Comparison of ENCODE assay signal across 8 cellular contexts in genomic region chr1:109485001-109485400, GRCh38. TPM values are rescaled to one million over a fixed set of nuclear protein-coding genes. Genes with fewer than 3 reads are reported as not detected.
DNase-seq lines count a peak whose midpoint lies in the region; ATAC-seq and TF ChIP-seq lines count a peak whose summit lies in the region.

No MANE protein-coding gene starts in this region.

- H3K27ac Mint-ChIP-seq in CD4-positive, alpha-beta T cell, result peak overlapping the region; percentile 87
- peak overlapping the region; percentile 93 for H3K27ac Mint-ChIP-seq in activated naive CD8-positive, alpha-beta T cell treated with anti-CD3 and anti-CD28 coated beads, Interleukin-2, amount 10 ng/mL, durations not matched to agents 7 days and 5 days
- H3K27ac Mint-ChIP-seq in mesothelial cell of epicardium, result peak overlapping the region; percentile 91

- ATAC-seq in CD4-positive, alpha-beta T cell (ENCODE audit: poor library complexity), result no peak
- no peak for ATAC-seq in activated naive CD8-positive, alpha-beta T cell treated with anti-CD3 and anti-CD28 coated beads, Interleukin-2, amount 10 ng/mL, durations not matched to agents 7 days and 5 days (ENCODE audit: low read depth)
- ATAC-seq in HG03354 (IDR thresholded peaks at IDR 0.05; ENCODE audit: poor library complexity, severe bottlenecking, unreplicated experiment), result no peak

- POLR2A ChIA-PET in CD4-positive, alpha-beta T cell (lab: Charles Lee), result interaction anchor here (0.6 to 4.7 kb wide), 7 partner anchors 10 to 385 kb away, joined by 3 to 76 read pairs (median 21); partner anchors contain the start of genes CYB561D1, GNAI3 and PSMA5
- POLR2A ChIA-PET in activated naive CD8-positive, alpha-beta T cell treated with anti-CD3 and anti-CD28 coated beads, Interleukin-2, amount 10 ng/mL, durations not matched to agents 7 days and 5 days (lab: Charles Lee), result interaction anchor here (1.7 to 3.0 kb wide), 4 partner anchors 9 to 55 kb away, joined by 5 to 20 read pairs (median 9); partner anchors contain the start of genes CYB561D1 and GPR61

- H3K4me3 ChIP-seq in HUES48 (ENCODE audit: low read depth, low read length), result peak overlapping the region; percentile 94

- peaks cover 31% of the 10 kb centered on the region; the same call in 1 of the 2 replicates for H3K36me3 ChIP-seq in HUES48 (ENCODE audit: control insufficient read depth, insufficient read depth, low read length)

- peaks cover 39% of the 10 kb centered on the region for H3K4me1 Mint-ChIP-seq in CD4-positive, alpha-beta T cell (ENCODE audit: low read depth)
- peaks cover 25% of the 10 kb centered on the region for H3K4me1 Mint-ChIP-seq in activated naive CD8-positive, alpha-beta T cell treated with anti-CD3 and anti-CD28 coated beads, Interleukin-2, amount 10 ng/mL, durations not matched to agents 7 days and 5 days
- peaks cover 21% of the 10 kb centered on the region for H3K4me1 Mint-ChIP-seq in mesothelial cell of epicardium

- no peak overlapping the region for H3K27ac ChIP-seq in CD4-positive, alpha-beta T cell (ENCODE audit: low read depth, low read length)
- peak overlapping the region; percentile 96 for H3K27ac ChIP-seq in HUES48 (ENCODE audit: low read depth, low read length)

- no peaks in the 10 kb centered on the region for H3K9me3 Mint-ChIP-seq in CD4-positive, alpha-beta T cell
- no peaks in the 10 kb centered on the region for H3K9me3 Mint-ChIP-seq in activated naive CD8-positive, alpha-beta T cell treated with anti-CD3 and anti-CD28 coated beads, Interleukin-2, amount 10 ng/mL, durations not matched to agents 7 days and 5 days
- H3K9me3 Mint-ChIP-seq in mesothelial cell of epicardium, result no peaks in the 10 kb centered on the region

- DNase-seq in CD4-positive, alpha-beta T cell, result no peak
- no peak for DNase-seq in activated naive CD8-positive, alpha-beta T cell treated with anti-CD3 and anti-CD28 coated beads, Interleukin-2, amount 10 ng/mL, durations not matched to agents 7 days and 5 days
- no peak for DNase-seq in mesothelial cell of epicardium (ENCODE audit: low spot score in 2 of 2, unreplicated experiment in 2 of 2)
- no peak for DNase-seq in stimulated activated CD4-positive, alpha-beta T cell treated with anti-CD3 and anti-CD28 coated beads, Interleukin-15, amount 100 ng/mL, for 24 hours
- DNase-seq in stimulated activated CD4-positive, alpha-beta T cell treated with anti-CD3 and anti-CD28 coated beads, Interleukin-12 subunit alpha, Interleukin-12 subunit beta, amount 100 ng/mL, for 4 hours, result no peak
- no peak for DNase-seq in NCI-H2227 treated with DMSO at 0.1 percent for 48 hours (lab: John Stamatoyannopoulos, UW)

- H3K36me3 Mint-ChIP-seq in CD4-positive, alpha-beta T cell (ENCODE audit: low read depth), result peaks cover 24% of the 10 kb centered on the region
- peaks cover 7% of the 10 kb centered on the region for H3K36me3 Mint-ChIP-seq in activated naive CD8-positive, alpha-beta T cell treated with anti-CD3 and anti-CD28 coated beads, Interleukin-2, amount 10 ng/mL, durations not matched to agents 7 days and 5 days
- peaks cover 2% of the 10 kb centered on the region for H3K36me3 Mint-ChIP-seq in mesothelial cell of epicardium

- H3K4me1 ChIP-seq in HUES48 (ENCODE audit: control insufficient read depth, insufficient read depth, low read length), result peaks cover 9% of the 10 kb centered on the region; the same call in 1 of the 2 replicates

- intact Hi-C loops in CD4-positive, alpha-beta T cell (cut with DNase I, micrococcal nuclease), result loop anchor here in 1 of 2 experiments (10.0 kb wide), 1 partner anchor 370 kb away; the partner anchor contains the start of gene ELAPOR1

- H3K9me3 ChIP-seq in CD4-positive, alpha-beta T cell (ENCODE audit: control insufficient read depth, low read length), result no peaks in the 10 kb centered on the region
- no peaks in the 10 kb centered on the region for H3K9me3 ChIP-seq in HUES48 (ENCODE audit: control insufficient read depth, insufficient read depth, low read length)

- H3K4me3 Mint-ChIP-seq in CD4-positive, alpha-beta T cell, result peak overlapping the region; percentile 93
- peak overlapping the region; percentile 96 for H3K4me3 Mint-ChIP-seq in activated naive CD8-positive, alpha-beta T cell treated with anti-CD3 and anti-CD28 coated beads, Interleukin-2, amount 10 ng/mL, durations not matched to agents 7 days and 5 days
- H3K4me3 Mint-ChIP-seq in mesothelial cell of epicardium, result peak overlapping the region; percentile 87

- H3K27me3 ChIP-seq in CD4-positive, alpha-beta T cell (ENCODE audit: control insufficient read depth, insufficient read depth, low read length), result no peaks in the 10 kb centered on the region
- H3K27me3 ChIP-seq in HUES48 (ENCODE audit: control insufficient read depth, insufficient read depth, low read length), result no peaks in the 10 kb centered on the region

- H3K27me3 Mint-ChIP-seq in CD4-positive, alpha-beta T cell, result no peaks in the 10 kb centered on the region
- H3K27me3 Mint-ChIP-seq in activated naive CD8-positive, alpha-beta T cell treated with anti-CD3 and anti-CD28 coated beads, Interleukin-2, amount 10 ng/mL, durations not matched to agents 7 days and 5 days, result peaks cover 12% of the 10 kb centered on the region
- H3K27me3 Mint-ChIP-seq in mesothelial cell of epicardium (ENCODE audit: low read depth), result peaks cover 24% of the 10 kb centered on the region

- TF ChIP-seq CTCF in CD4-positive, alpha-beta T cell (IDR thresholded peaks at IDR 0.05), result no peak
- no peak for TF ChIP-seq CTCF in mesothelial cell of epicardium (IDR thresholded peaks at IDR 0.05; ENCODE audit: unreplicated experiment)

- H3K9ac ChIP-seq in HUES48 (ENCODE audit: low read depth, low read length), result 0 out of 2 replicates have a peak overlapping the region, but pooled peaks have one; percentile 95

- CTCF ChIA-PET in CD4-positive, alpha-beta T cell (lab: Charles Lee), result interaction anchor here (3.1 to 4.3 kb wide), 2 partner anchors 8 to 47 kb away, joined by 20 to 30 read pairs; partner anchors contain the start of gene CYB561D1

RNA-seq across cellular contexts. Expression of gene ATXN7L2, which starts 1.3 kb away (rescaled TPM):
- total RNA-seq in CD4-positive, alpha-beta T cell, result 10 to 100 TPM; 11.8 to 13.1 TPM
- 10 to 100 TPM; 10.4 to 12.4 TPM for total RNA-seq in activated naive CD8-positive, alpha-beta T cell treated with anti-CD3 and anti-CD28 coated beads, Interleukin-2, amount 10 ng/mL, durations not matched to agents 7 days and 5 days
- total RNA-seq in mesothelial cell of epicardium, result 13.8 to 14.9 TPM (median 13.8 TPM) in 3 replicates

RNA-seq across cellular contexts. Expression of gene CYB561D1, which starts 8.9 kb away (rescaled TPM):
- total RNA-seq in CD4-positive, alpha-beta T cell, result 10 to 100 TPM; 12.0 to 15.0 TPM
- 10 to 100 TPM; 24.3 to 25.1 TPM for total RNA-seq in activated naive CD8-positive, alpha-beta T cell treated with anti-CD3 and anti-CD28 coated beads, Interleukin-2, amount 10 ng/mL, durations not matched to agents 7 days and 5 days
- 9.5 to 11.7 TPM (median 10.6 TPM) in 3 replicates for total RNA-seq in mesothelial cell of epicardium

RNA-seq across cellular contexts. Expression of gene SYPL2, which starts 18.7 kb away (rescaled TPM):
- not detected for total RNA-seq in CD4-positive, alpha-beta T cell
- not detected for total RNA-seq in activated naive CD8-positive, alpha-beta T cell treated with anti-CD3 and anti-CD28 coated beads, Interleukin-2, amount 10 ng/mL, durations not matched to agents 7 days and 5 days
- 0.11 to 0.22 TPM (median 0.14 TPM) in 3 replicates for total RNA-seq in mesothelial cell of epicardium

RNA-seq across cellular contexts. Expression of gene AMIGO1, which starts 24.5 kb away (rescaled TPM):
- total RNA-seq in CD4-positive, alpha-beta T cell, result 10 to 100 TPM; 16.9 TPM
- 1 to 10 TPM; 8.2 to 9.4 TPM for total RNA-seq in activated naive CD8-positive, alpha-beta T cell treated with anti-CD3 and anti-CD28 coated beads, Interleukin-2, amount 10 ng/mL, durations not matched to agents 7 days and 5 days
- 5.0 to 5.4 TPM (median 5.1 TPM) in 3 replicates for total RNA-seq in mesothelial cell of epicardium

RNA-seq across cellular contexts. Expression of gene GPR61, which starts 54.7 kb away (rescaled TPM):
- under 1 TPM; 0.53 to 0.85 TPM for total RNA-seq in CD4-positive, alpha-beta T cell
- under 1 TPM in 1 of 2 experiments, not detected in 1; 0.39 TPM for total RNA-seq in activated naive CD8-positive, alpha-beta T cell treated with anti-CD3 and anti-CD28 coated beads, Interleukin-2, amount 10 ng/mL, durations not matched to agents 7 days and 5 days
- total RNA-seq in mesothelial cell of epicardium, result not detected in 3 replicates
